In genomic region chr7:127751723-127752448, GRCh38 we compare ENCODE assay signal across 13 cellular contexts.
DNase-seq lines count a peak whose midpoint lies in the region; ATAC-seq, FAIRE-seq and TF ChIP-seq lines count a peak whose summit lies in the region.
"Had no signal": no experiment of that assay in that cellular context is flagged by ENCODE, and none has a peak within 500 bp of the region (broad histone marks: within the 10 kb centered on the region; RNA-seq: fewer than 3 reads in every experiment).

No MANE protein-coding gene starts in this region.

- POLR2A ChIA-PET in activated CD4-positive, alpha-beta T cell treated with anti-CD3 and anti-CD28 coated beads, Interleukin-2, amount 10 ng/mL, durations not matched to agents 7 days and 5 days (lab: Charles Lee) = no interaction called here

- H3K36me3 Mint-ChIP-seq in activated CD4-positive, alpha-beta T cell treated with anti-CD3 and anti-CD28 coated beads, Interleukin-2, amount 10 ng/mL, durations not matched to agents 24 days and 14 days (ENCODE audit: low read depth) = peaks cover 30% of the 10 kb centered on the region
- peaks cover 17% of the 10 kb centered on the region for H3K36me3 Mint-ChIP-seq in activated CD4-positive, alpha-beta T cell treated with anti-CD3 and anti-CD28 coated beads, Interleukin-2, amount 10 ng/mL, durations not matched to agents 7 days and 5 days (ENCODE audit: low read depth)
- H3K36me3 Mint-ChIP-seq in endothelial cell (ENCODE audit: low read depth, unreplicated experiment) = peaks cover 10% of the 10 kb centered on the region

- ATAC-seq in pancreas = peak in 3 of 4 donors; percentile 36 to 61 (median 45)
- ATAC-seq in GM21528 (IDR thresholded peaks at IDR 0.05; ENCODE audit: low FRiP score, unreplicated experiment) = no peak
- ATAC-seq in HG03469 (IDR thresholded peaks at IDR 0.05; ENCODE audit: unreplicated experiment) = no peak
- ATAC-seq in GM18873 (IDR thresholded peaks at IDR 0.05; ENCODE audit: low FRiP score, unreplicated experiment) = no peak

- H3K27me3 Mint-ChIP-seq in activated CD4-positive, alpha-beta T cell treated with anti-CD3 and anti-CD28 coated beads, Interleukin-2, amount 10 ng/mL, durations not matched to agents 24 days and 14 days = no peaks in the 10 kb centered on the region
- no peaks in the 10 kb centered on the region for H3K27me3 Mint-ChIP-seq in activated CD4-positive, alpha-beta T cell treated with anti-CD3 and anti-CD28 coated beads, Interleukin-2, amount 10 ng/mL, durations not matched to agents 7 days and 5 days
- H3K27me3 Mint-ChIP-seq in endothelial cell (ENCODE audit: unreplicated experiment) = peaks cover 11% of the 10 kb centered on the region

- H3K36me3 ChIP-seq in pancreas = no peaks in the 10 kb centered on the region
- H3K36me3 ChIP-seq: vagina, WERI-Rb-1 had no signal

- no peaks in the 10 kb centered on the region for H3K27me3 ChIP-seq in pancreas
- H3K27me3 ChIP-seq: spleen, vagina had no signal

- no peak for FAIRE-seq in pancreas (lab: Jason Lieb, UNC)

- H3K9me3 Mint-ChIP-seq in activated CD4-positive, alpha-beta T cell treated with anti-CD3 and anti-CD28 coated beads, Interleukin-2, amount 10 ng/mL, durations not matched to agents 24 days and 14 days = no peaks in the 10 kb centered on the region
- H3K9me3 Mint-ChIP-seq in activated CD4-positive, alpha-beta T cell treated with anti-CD3 and anti-CD28 coated beads, Interleukin-2, amount 10 ng/mL, durations not matched to agents 7 days and 5 days = no peaks in the 10 kb centered on the region
- H3K9me3 Mint-ChIP-seq in endothelial cell (ENCODE audit: unreplicated experiment) = no peaks in the 10 kb centered on the region
- H3K9me3 Mint-ChIP-seq: activated T-helper 2 cell treated with anti-CD3 and anti-CD28 coated beads, Interferon-gamma antibody, Interleukin-2, Interleukin-4, amounts not matched to agents 10 μg/mL and 5 μg/mL and 100 μg/mL, durations not matched to agents 14 hours and 24 hours and 36 hours had no signal

- H3K4me1 Mint-ChIP-seq in activated CD4-positive, alpha-beta T cell treated with anti-CD3 and anti-CD28 coated beads, Interleukin-2, amount 10 ng/mL, durations not matched to agents 24 days and 14 days = peaks cover 31% of the 10 kb centered on the region
- peaks cover 9% of the 10 kb centered on the region for H3K4me1 Mint-ChIP-seq in activated CD4-positive, alpha-beta T cell treated with anti-CD3 and anti-CD28 coated beads, Interleukin-2, amount 10 ng/mL, durations not matched to agents 7 days and 5 days
- H3K4me1 Mint-ChIP-seq in endothelial cell (ENCODE audit: unreplicated experiment) = peaks cover 63% of the 10 kb centered on the region

- TF ChIP-seq CTCF in endothelial cell (IDR thresholded peaks at IDR 0.05; ENCODE audit: unreplicated experiment) = no peak
- no peak for TF ChIP-seq CTCF in pancreas (IDR thresholded peaks at IDR 0.05)

- no peaks in the 10 kb centered on the region for H3K9me3 ChIP-seq in pancreas
- H3K9me3 ChIP-seq: spleen, vagina had no signal

- 82 to 89% methylated on average over 10 of the region's 10 CpGs for WGBS in pancreas, 2 donors

- intact Hi-C loops in activated CD4-positive, alpha-beta T cell treated with anti-CD3 and anti-CD28 coated beads, Interleukin-2, amount 10 ng/mL, durations not matched to agents 24 days and 14 days (cut with micrococcal nuclease) = loop anchor here (2.0 to 5.0 kb wide), 3 partner anchors 35 to 145 kb away; no protein-coding TSS in a partner anchor
- intact Hi-C loops in pancreas (cut with DNase I) = no loop called here

- H3K27ac Mint-ChIP-seq in activated CD4-positive, alpha-beta T cell treated with anti-CD3 and anti-CD28 coated beads, Interleukin-2, amount 10 ng/mL, durations not matched to agents 24 days and 14 days = peak overlapping the region; percentile 21
- H3K27ac Mint-ChIP-seq in activated CD4-positive, alpha-beta T cell treated with anti-CD3 and anti-CD28 coated beads, Interleukin-2, amount 10 ng/mL, durations not matched to agents 7 days and 5 days = no peak overlapping the region
- peak overlapping the region; percentile 28 for H3K27ac Mint-ChIP-seq in endothelial cell (ENCODE audit: unreplicated experiment)
- H3K27ac Mint-ChIP-seq: activated T-helper 2 cell treated with anti-CD3 and anti-CD28 coated beads, Interferon-gamma antibody, Interleukin-2, Interleukin-4, amounts not matched to agents 10 μg/mL and 5 μg/mL and 100 μg/mL, durations not matched to agents 14 hours and 24 hours and 36 hours had no signal

- no peak overlapping the region for H3K4me3 Mint-ChIP-seq in activated CD4-positive, alpha-beta T cell treated with anti-CD3 and anti-CD28 coated beads, Interleukin-2, amount 10 ng/mL, durations not matched to agents 24 days and 14 days
- no peak overlapping the region for H3K4me3 Mint-ChIP-seq in activated CD4-positive, alpha-beta T cell treated with anti-CD3 and anti-CD28 coated beads, Interleukin-2, amount 10 ng/mL, durations not matched to agents 7 days and 5 days
- H3K4me3 Mint-ChIP-seq in endothelial cell (ENCODE audit: unreplicated experiment) = no peak overlapping the region

- H3K27ac ChIP-seq in pancreas = no peak overlapping the region
- H3K27ac ChIP-seq: spleen, vagina, WERI-Rb-1 had no signal

- no peak for DNase-seq in activated CD4-positive, alpha-beta T cell treated with anti-CD3 and anti-CD28 coated beads, Interleukin-2, amount 10 ng/mL, durations not matched to agents 24 days and 14 days
- DNase-seq in activated CD4-positive, alpha-beta T cell treated with anti-CD3 and anti-CD28 coated beads, Interleukin-2, amount 10 ng/mL, durations not matched to agents 7 days and 5 days = no peak
- peak; percentile 71 to 86 for DNase-seq in NCI-H187 (lab: John Stamatoyannopoulos, UW)
- no peak for DNase-seq in endothelial cell (ENCODE audit: low spot score)
- DNase-seq in pancreas = peak in 3 of 6 donors; percentile 12 to 53 (median 49)
- DNase-seq: NCI-H1092, spleen, WERI-Rb-1 had no signal

- H3K4me3 ChIP-seq in pancreas = no peak overlapping the region
- H3K4me3 ChIP-seq: spleen, vagina had no signal

- peaks cover 0 to 7% (median 6%) of the 10 kb centered on the region in 3 donors for H3K4me1 ChIP-seq in pancreas

- CTCF ChIA-PET in activated CD4-positive, alpha-beta T cell treated with anti-CD3 and anti-CD28 coated beads, Interleukin-2, amount 10 ng/mL, durations not matched to agents 7 days and 5 days (lab: Charles Lee) = no interaction called here

Comparison
In these comparisons a context has a peak if more than half of its experiments do, and no peak if none do; other contexts are left out.
1. DNase-seq: peak in NCI-H187 (2 of 2); none in activated CD4-positive, alpha-beta T cell treated with anti-CD3 and anti-CD28 coated beads, Interleukin-2, amount 10 ng/mL, durations not matched to agents 24 days and 14 days (single experiment), activated CD4-positive, alpha-beta T cell treated with anti-CD3 and anti-CD28 coated beads, Interleukin-2, amount 10 ng/mL, durations not matched to agents 7 days and 5 days (single experiment) and endothelial cell (single experiment).
2. ATAC-seq: peak in pancreas (3 of 4); none in GM21528 (single experiment), HG03469 (single experiment) and GM18873 (single experiment).